8 cellular contexts compared by ENCODE assay signal in the genomic region with DNA sequence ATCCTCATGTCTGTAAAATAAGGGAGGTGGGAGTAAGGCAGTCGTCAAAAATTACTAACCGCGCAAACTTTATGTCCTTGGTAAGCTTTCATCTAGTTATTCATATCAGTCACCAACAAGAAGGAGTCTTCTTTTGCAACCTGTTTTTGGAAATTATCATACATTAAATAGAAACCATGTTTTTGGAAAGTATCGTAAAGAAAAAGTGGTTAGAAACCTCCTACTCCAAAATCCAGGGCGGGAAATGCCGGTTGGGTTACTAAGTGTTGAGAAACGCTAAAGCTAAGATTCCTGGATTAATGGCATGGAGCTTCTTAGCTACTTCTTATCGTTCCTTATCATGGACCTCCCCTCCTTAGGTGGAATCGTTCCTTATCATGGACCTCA. TPM values are rescaled to one million over a fixed set of nuclear protein-coding genes. Genes with fewer than 3 reads are reported as not detected.
DNase-seq lines count a peak whose midpoint lies in the region; ATAC-seq, FAIRE-seq and TF ChIP-seq lines count a peak whose summit lies in the region.

No MANE protein-coding gene starts in this region.

- FAIRE-seq in HTR-8/SVneo (lab: Jason Lieb, UNC) = no peak

- H3K4me3 Mint-ChIP-seq in CD4-positive, CD25-positive, alpha-beta regulatory T cell = peak overlapping the region; percentile 85 to 93 (median 90)
- peak overlapping the region; percentile 89 for H3K4me3 Mint-ChIP-seq in chondrocyte (ENCODE audit: unreplicated experiment)
- peak overlapping the region; percentile 90 to 97 (median 92) for H3K4me3 Mint-ChIP-seq in naive thymus-derived CD8-positive, alpha-beta T cell

- peaks cover 4% of the 10 kb centered on the region for H3K27me3 Mint-ChIP-seq in CD4-positive, CD25-positive, alpha-beta regulatory T cell
- H3K27me3 Mint-ChIP-seq in chondrocyte (ENCODE audit: low read depth) = no peaks in the 10 kb centered on the region
- H3K27me3 Mint-ChIP-seq in naive thymus-derived CD8-positive, alpha-beta T cell = no peaks in the 10 kb centered on the region

- H3K36me3 Mint-ChIP-seq in CD4-positive, CD25-positive, alpha-beta regulatory T cell = peaks cover 7% of the 10 kb centered on the region
- H3K36me3 Mint-ChIP-seq in chondrocyte (ENCODE audit: low read depth) = peaks cover 15% of the 10 kb centered on the region
- peaks cover 0 to 24% (median 8%) of the 10 kb centered on the region in 3 donors for H3K36me3 Mint-ChIP-seq in naive thymus-derived CD8-positive, alpha-beta T cell

- H3K9me3 Mint-ChIP-seq in CD4-positive, CD25-positive, alpha-beta regulatory T cell = peaks cover 0 to 2% (median 0%) of the 10 kb centered on the region in 7 donors
- no peaks in the 10 kb centered on the region for H3K9me3 Mint-ChIP-seq in chondrocyte (ENCODE audit: low read depth)
- no peaks in the 10 kb centered on the region for H3K9me3 Mint-ChIP-seq in naive thymus-derived CD8-positive, alpha-beta T cell

- in situ Hi-C loops in ACHN (cut with HindIII; ENCODE audit: low pct_ligation_motif_present, low pct_unique_long_range_greater_than_20kb, low sequenced_read_pairs) = no loop called here

- no peaks in the 10 kb centered on the region for H3K36me3 ChIP-seq in CD4-positive, CD25-positive, alpha-beta regulatory T cell (ENCODE audit: control insufficient read depth, insufficient read depth, low read length)
- no peaks in the 10 kb centered on the region for H3K36me3 ChIP-seq in HUES6 (ENCODE audit: control insufficient read depth, insufficient read depth, low read length)

- H3K27ac Mint-ChIP-seq in CD4-positive, CD25-positive, alpha-beta regulatory T cell = peak overlapping the region in 1 of 3 donors; percentile 80
- peak overlapping the region; percentile 91 for H3K27ac Mint-ChIP-seq in chondrocyte (ENCODE audit: unreplicated experiment)
- peak overlapping the region in 4 of 10 donors; percentile 90 to 96 (median 94) for H3K27ac Mint-ChIP-seq in naive thymus-derived CD8-positive, alpha-beta T cell

- no peak for TF ChIP-seq CTCF in chondrocyte (IDR thresholded peaks at IDR 0.05)

- POLR2A ChIA-PET in naive thymus-derived CD8-positive, alpha-beta T cell (lab: Charles Lee) = interaction anchor here (2.4 kb wide), 2 partner anchors 93 to 105 kb away, joined by 7 to 10 read pairs; a partner anchor contains a TSS

- peaks cover 10 to 25% (median 17%) of the 10 kb centered on the region in 4 donors for H3K4me1 Mint-ChIP-seq in CD4-positive, CD25-positive, alpha-beta regulatory T cell
- peaks cover 18% of the 10 kb centered on the region for H3K4me1 Mint-ChIP-seq in chondrocyte (ENCODE audit: low read depth)
- peaks cover 9 to 32% (median 21%) of the 10 kb centered on the region in 4 donors for H3K4me1 Mint-ChIP-seq in naive thymus-derived CD8-positive, alpha-beta T cell

- no peak for DNase-seq in CD4-positive, CD25-positive, alpha-beta regulatory T cell
- DNase-seq in chondrocyte (ENCODE audit: low spot score) (no peak), ACHN (no peak), HTR-8/SVneo (ENCODE audit: insufficient read length, low spot score) (no peak), NCI-H2196 (lab: John Stamatoyannopoulos, UW; ENCODE audit: unreplicated experiment) (no peak)
- DNase-seq in naive thymus-derived CD8-positive, alpha-beta T cell = no peak
- no peak for DNase-seq in stimulated activated naive CD4-positive, alpha-beta T cell treated with Interleukin-2 at 50 U/mL for 16 hours (lab: John Stamatoyannopoulos, UW)

- H3K27me3 ChIP-seq in CD4-positive, CD25-positive, alpha-beta regulatory T cell (ENCODE audit: control insufficient read depth, insufficient read depth, low read length) = no peaks in the 10 kb centered on the region
- H3K27me3 ChIP-seq in HUES6 (ENCODE audit: control insufficient read depth, insufficient read depth, low read length) = peaks cover 38% of the 10 kb centered on the region

- no peak for ATAC-seq in CD4-positive, CD25-positive, alpha-beta regulatory T cell (ENCODE audit: low read depth in 2 of 2)
- no peak for ATAC-seq in naive thymus-derived CD8-positive, alpha-beta T cell

- no peaks in the 10 kb centered on the region for H3K9me3 ChIP-seq in CD4-positive, CD25-positive, alpha-beta regulatory T cell (ENCODE audit: control insufficient read depth in 2 of 2, low read length in 2 of 2)
- no peaks in the 10 kb centered on the region for H3K9me3 ChIP-seq in HUES6 (ENCODE audit: control insufficient read depth, insufficient read depth, low read depth, low read length)

- H3K4me1 ChIP-seq in CD4-positive, CD25-positive, alpha-beta regulatory T cell (ENCODE audit: control insufficient read depth, insufficient read depth, low read length, poor library complexity, severe bottlenecking) = peaks cover 9% of the 10 kb centered on the region
- no peaks in the 10 kb centered on the region for H3K4me1 ChIP-seq in HUES6 (ENCODE audit: control insufficient read depth, insufficient read depth, low read length)

- H3K4me3 ChIP-seq in CD4-positive, CD25-positive, alpha-beta regulatory T cell (ENCODE audit: low read depth, low read length) = peak overlapping the region; percentile 72
- peak overlapping the region; percentile 76 for H3K4me3 ChIP-seq in HUES6 (ENCODE audit: low read depth, low read length)

- H3K9ac ChIP-seq in HUES6 (ENCODE audit: low read length) = peak overlapping the region; percentile 33

- no peak overlapping the region for H3K27ac ChIP-seq in CD4-positive, CD25-positive, alpha-beta regulatory T cell (ENCODE audit: insufficient read depth, low read length, poor library complexity, severe bottlenecking)
- H3K27ac ChIP-seq in HUES6 (ENCODE audit: low read depth, low read length) = no peak overlapping the region

RNA-seq across cellular contexts. Expression of a gene that starts 0.8 kb away (rescaled TPM):
- 1.4 TPM for total RNA-seq in CD4-positive, CD25-positive, alpha-beta regulatory T cell
- polyA plus RNA-seq in CD4-positive, CD25-positive, alpha-beta regulatory T cell = under 1 TPM in 3 of 4 donors, not detected in 1; 0.32 to 0.95 (median 0.89) TPM
- 8.9 to 9.7 TPM (median 9.3 TPM) in 3 replicates for total RNA-seq in chondrocyte
- total RNA-seq in naive thymus-derived CD8-positive, alpha-beta T cell = 1 to 10 TPM; 2.4 to 4.1 TPM
- polyA plus RNA-seq in naive thymus-derived CD8-positive, alpha-beta T cell = 1 to 10 TPM; 1.0 to 1.4 (median 1.3) TPM

RNA-seq across cellular contexts. Expression of a gene that starts 29.4 kb away (rescaled TPM):
- total RNA-seq in CD4-positive, CD25-positive, alpha-beta regulatory T cell = not detected
- under 1 TPM in 1 of 4 donors, not detected in 3; 0.08 TPM for polyA plus RNA-seq in CD4-positive, CD25-positive, alpha-beta regulatory T cell
- total RNA-seq in chondrocyte = 1.4 to 2.3 TPM (median 2.2 TPM) in 3 replicates
- not detected for total RNA-seq in naive thymus-derived CD8-positive, alpha-beta T cell
- polyA plus RNA-seq in naive thymus-derived CD8-positive, alpha-beta T cell = under 1 TPM in 1 of 3 donors, not detected in 2; 0.09 TPM
